16 cellular contexts compared by ENCODE assay signal in genomic region chr1:52427152-52427551, GRCh38. TPM values are rescaled to one million over a fixed set of nuclear protein-coding genes. Genes with fewer than 3 reads are reported as not detected.
"Had no signal": no experiment of that assay in that cellular context is flagged by ENCODE, and none has a peak within 500 bp of the region (broad histone marks: within the 10 kb centered on the region; RNA-seq: fewer than 3 reads in every experiment).

No MANE protein-coding gene starts in this region.

- H3K27me3 Mint-ChIP-seq: natural killer cell treated with Interleukin-12 subunit alpha and Interleukin-12 subunit beta and Interleukin-15 and Interleukin-18, amount 100 ng/mL, for 72 hours had no signal

- H3K9me3 ChIP-seq: ascending aorta, esophagus muscularis mucosa, mucosa of descending colon, sigmoid colon, thyroid gland, vagina had no signal

- H3K27ac ChIP-seq: ascending aorta, esophagus muscularis mucosa, sigmoid colon, thyroid gland, vagina had no signal

- ATAC-seq: activated CD4-positive, CD25-positive, alpha-beta regulatory T cell treated with anti-CD3 and anti-CD28 coated beads, Interleukin-2, amount 50 U/mL, for 24 hours; left colon; mucosa of descending colon; natural killer cell treated with Interleukin-12 subunit alpha and Interleukin-12 subunit beta and Interleukin-15 and Interleukin-18, amount 100 ng/mL, for 72 hours; SK-N-SH treated with all-trans-retinoic acid at 6 μM for 48 hours had no signal

- H3K4me3 ChIP-seq: ascending aorta, esophagus muscularis mucosa, lung, mucosa of descending colon, sigmoid colon, thyroid gland, vagina had no signal

- H3K9me3 Mint-ChIP-seq: natural killer cell treated with Interleukin-12 subunit alpha and Interleukin-12 subunit beta and Interleukin-15 and Interleukin-18, amount 100 ng/mL, for 72 hours had no signal

- H3K4me1 ChIP-seq: ascending aorta, sigmoid colon, thyroid gland, vagina had no signal

- DNase-seq: left colon; mucosa of descending colon; sigmoid colon; stimulated activated CD4-positive, alpha-beta T cell treated with anti-CD3 and anti-CD28 coated beads, Interleukin-12 subunit alpha, Interleukin-12 subunit beta, amount 100 ng/mL, for 4 hours; stimulated activated CD4-positive, alpha-beta T cell treated with anti-CD3 and anti-CD28 coated beads, Interleukin-2, amount 100 ng/mL, for 48 hours; stimulated activated CD8-positive, alpha-beta memory T cell treated with anti-CD3 and anti-CD28 coated beads, Interleukin-4, amount 100 ng/mL, for 48 hours; thyroid gland had no signal

- FAIRE-seq: bronchial epithelial cell, colon had no signal

- H3K27me3 ChIP-seq: ascending aorta, esophagus muscularis mucosa, sigmoid colon, thyroid gland, vagina had no signal

- H3K4me3 Mint-ChIP-seq: natural killer cell treated with Interleukin-12 subunit alpha and Interleukin-12 subunit beta and Interleukin-15 and Interleukin-18, amount 100 ng/mL, for 72 hours had no signal

RNA-seq across cellular contexts. Expression of gene ORC1, which starts 22.9 kb away (rescaled TPM):
- total RNA-seq: ascending aorta had no signal
